17 cellular contexts compared by ENCODE assay signal in the genomic region with DNA sequence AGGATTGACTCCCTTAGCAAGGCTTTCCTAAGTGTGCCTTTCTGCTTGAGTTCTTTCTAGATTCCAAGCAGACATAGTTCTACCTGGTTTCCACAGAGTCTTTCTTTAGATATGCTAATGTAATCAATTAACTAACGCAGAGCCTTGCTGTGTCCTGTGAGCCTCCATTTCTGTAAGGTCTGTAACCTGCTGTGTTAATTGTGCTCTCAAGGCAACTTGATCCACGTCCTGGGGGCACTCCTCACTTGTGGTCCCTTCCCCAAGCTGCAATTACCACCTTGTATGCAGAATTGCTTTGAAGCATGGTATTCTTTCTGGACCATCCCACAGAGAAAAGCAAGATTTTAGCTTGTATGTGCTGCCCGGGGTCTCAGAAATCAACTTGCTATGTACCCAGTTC. TPM values are rescaled to one million over a fixed set of nuclear protein-coding genes. Genes with fewer than 3 reads are reported as not detected.
DNase-seq lines count a peak whose midpoint lies in the region; ATAC-seq and TF ChIP-seq lines count a peak whose summit lies in the region.
"Had no signal": no experiment of that assay in that cellular context is flagged by ENCODE, and none has a peak within 500 bp of the region (broad histone marks: within the 10 kb centered on the region; RNA-seq: fewer than 3 reads in every experiment).

No MANE protein-coding gene starts in this region.

- no peak overlapping the region for H3K27ac Mint-ChIP-seq in Calu3 (ENCODE audit: unreplicated experiment)
- H3K27ac Mint-ChIP-seq: CD14-positive monocyte, T-cell had no signal

- no peaks in the 10 kb centered on the region for H3K36me3 Mint-ChIP-seq in Calu3 (ENCODE audit: insufficient read depth, unreplicated experiment)
- H3K36me3 Mint-ChIP-seq: CD14-positive monocyte, T-cell had no signal

- TF ChIP-seq POLR2A in prostate gland (IDR thresholded peaks at IDR 0.05) = no peak

- H3K4me1 ChIP-seq in HUES48 (ENCODE audit: control insufficient read depth, insufficient read depth, low read length) = peaks cover 17% of the 10 kb centered on the region
- H3K4me1 ChIP-seq in iPS DF 6.9 (ENCODE audit: control insufficient read depth, insufficient read depth, low read length) = no peaks in the 10 kb centered on the region; the same call in 1 of the 2 replicates
- H3K4me1 ChIP-seq in prostate gland (replicated peaks) = no peaks in the 10 kb centered on the region

- no peak overlapping the region for H3K4me3 Mint-ChIP-seq in Calu3 (ENCODE audit: low read depth, unreplicated experiment)
- H3K4me3 Mint-ChIP-seq: CD14-positive monocyte, T-cell had no signal

- peak; percentile 88 for DNase-seq in ELF-1 (ENCODE audit: low read depth, low spot score)
- peak; percentile 88 for DNase-seq in NCI-H69 (lab: John Stamatoyannopoulos, UW)
- peak; percentile 37 for DNase-seq in iPS DF 6.9 (ENCODE audit: low read depth, low spot score)
- DNase-seq in Calu3 = no peak
- no peak for DNase-seq in prostate gland (ENCODE audit: low spot score)
- DNase-seq: DMS79, IMR-90, Kasumi-1, NCI-H2171, NCI-H510A treated with DMSO at 0.1 percent for 48 hours, PC-9, T-cell had no signal

- ATAC-seq in HG03095 (IDR thresholded peaks at IDR 0.05; ENCODE audit: unreplicated experiment) = no peak
- no peak for ATAC-seq in HG03135 (IDR thresholded peaks at IDR 0.05; ENCODE audit: unreplicated experiment)
- ATAC-seq: T-cell had no signal

- H3K4me3 ChIP-seq in HUES48 (ENCODE audit: low read depth, low read length) (no peak overlapping the region), iPS DF 6.9 (ENCODE audit: low read length) (no peak overlapping the region), prostate gland (no peak overlapping the region)
- H3K4me3 ChIP-seq: PC-9, SK-N-MC had no signal

- H3K9me3 ChIP-seq in HUES48 (ENCODE audit: control insufficient read depth, insufficient read depth, low read length) = no peaks in the 10 kb centered on the region
- H3K9me3 ChIP-seq in iPS DF 6.9 (ENCODE audit: control insufficient read depth, insufficient read depth, low read length) = no peaks in the 10 kb centered on the region
- H3K9me3 ChIP-seq in prostate gland = no peaks in the 10 kb centered on the region

- CTCF ChIA-PET in Calu3 (lab: Charles Lee) = no interaction called here

- intact Hi-C loops in Calu3 (cut with micrococcal nuclease; ENCODE audit: unreplicated experiment) = no loop called here
- intact Hi-C loops in prostate gland (cut with DNase I) = no loop called here

- H3K36me3 ChIP-seq in HUES48 (ENCODE audit: control insufficient read depth, insufficient read depth, low read length) (no peaks in the 10 kb centered on the region), iPS DF 6.9 (ENCODE audit: control insufficient read depth, insufficient read depth, low read length) (no peaks in the 10 kb centered on the region), prostate gland (no peaks in the 10 kb centered on the region)

- WGBS in iPS DF 6.9 (ENCODE audit: insufficient coverage, insufficient read length) = no CpG with 5 or more reads among the region's 3 CpGs
- 88% methylated on average over 3 of the region's 3 CpGs for WGBS in prostate gland

- H3K27ac ChIP-seq in HUES48 (ENCODE audit: low read depth, low read length) (peak overlapping the region; percentile 24), iPS DF 6.9 (ENCODE audit: low read length) (no peak overlapping the region), prostate gland (no peak overlapping the region)
- H3K27ac ChIP-seq: PC-9, SK-N-MC had no signal

- peaks cover 54% of the 10 kb centered on the region for H3K27me3 ChIP-seq in HUES48 (ENCODE audit: control insufficient read depth, insufficient read depth, low read length)
- H3K27me3 ChIP-seq in iPS DF 6.9 (ENCODE audit: control insufficient read depth, insufficient read depth, low read length) = peaks cover 17% of the 10 kb centered on the region; the same call in 1 of the 2 replicates
- no peaks in the 10 kb centered on the region for H3K27me3 ChIP-seq in prostate gland (replicated peaks; ENCODE audit: insufficient read depth)

- H3K9me3 Mint-ChIP-seq in Calu3 (ENCODE audit: low read depth, unreplicated experiment) = peaks cover 6% of the 10 kb centered on the region
- H3K9me3 Mint-ChIP-seq: T-cell had no signal

- TF ChIP-seq CTCF in Calu3 (IDR thresholded peaks at IDR 0.05; ENCODE audit: unreplicated experiment) = no peak
- TF ChIP-seq CTCF in prostate gland (IDR thresholded peaks at IDR 0.05) = no peak

- H3K27me3 Mint-ChIP-seq in Calu3 (ENCODE audit: unreplicated experiment) = no peaks in the 10 kb centered on the region

- H3K9ac ChIP-seq in HUES48 (ENCODE audit: low read depth, low read length) = no peak overlapping the region

- no TSS peak for BruUV-seq in Calu3 (replicated peaks; lab: Mats Ljungman, UMichigan)

- H3K4me1 Mint-ChIP-seq in Calu3 (ENCODE audit: low read depth, unreplicated experiment) = no peaks in the 10 kb centered on the region
- H3K4me1 Mint-ChIP-seq: CD14-positive monocyte, T-cell had no signal

RNA-seq across cellular contexts. Expression of a gene that starts 29.5 kb away (rescaled TPM):
- 24.2 and 29.6 TPM in 2 replicates for total RNA-seq in Calu3 (2022)
- 100 to 1,000 TPM in 1 of 2 donors, 10 to 100 TPM in 1; 84.1 to 223 TPM for total RNA-seq in prostate gland

Comparison
In these comparisons a context has a peak if more than half of its experiments do, and no peak if none do; other contexts are left out.
1. DNase-seq: peak in ELF-1 (single experiment), NCI-H69 (single experiment) and iPS DF 6.9 (single experiment); none in Calu3 (single experiment) and prostate gland (single experiment).